30 cellular contexts compared by ENCODE assay signal in the genomic region with DNA sequence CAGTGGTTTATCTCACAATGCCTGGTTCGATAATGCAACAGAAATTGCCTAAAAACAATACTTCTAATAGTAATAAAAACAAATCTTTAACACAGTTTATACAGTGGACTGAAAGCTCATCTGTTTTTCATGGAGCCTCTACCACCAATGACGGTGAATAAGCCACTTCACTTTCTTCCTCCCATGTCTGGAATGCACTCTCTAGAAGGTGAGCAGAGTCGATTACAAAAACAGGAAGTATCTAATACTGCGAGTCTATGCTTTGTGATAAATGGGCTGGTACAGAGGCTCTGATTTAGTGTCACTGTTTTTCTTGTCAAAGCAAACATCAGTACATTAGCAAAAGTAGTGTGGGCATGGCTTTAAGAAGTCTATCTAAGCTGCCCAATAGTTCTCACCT.
DNase-seq lines count a peak whose midpoint lies in the region; ATAC-seq and TF ChIP-seq lines count a peak whose summit lies in the region.
"Had no signal": no experiment of that assay in that cellular context is flagged by ENCODE, and none has a peak within 500 bp of the region (broad histone marks: within the 10 kb centered on the region; RNA-seq: fewer than 3 reads in every experiment).

No MANE protein-coding gene starts in this region.

- no peaks in the 10 kb centered on the region for H3K9me3 ChIP-seq in left lung
- H3K9me3 ChIP-seq: ovary had no signal

- H3K9me3 Mint-ChIP-seq in WTC11: no peaks in the 10 kb centered on the region
- H3K9me3 Mint-ChIP-seq: activated naive CD8-positive, alpha-beta T cell treated with anti-CD3 and anti-CD28 coated beads, Interleukin-2, amount 50 U/mL, for 24 hours; H9; nephron progenitor cell; stimulated activated naive CD8-positive, alpha-beta T cell treated with anti-CD3 and anti-CD28 coated beads, Interleukin-15, amount 100 ng/mL, for 72 hours had no signal

- no peak overlapping the region for H3K4me3 Mint-ChIP-seq in WTC11
- H3K4me3 Mint-ChIP-seq: activated naive CD8-positive, alpha-beta T cell treated with anti-CD3 and anti-CD28 coated beads, Interleukin-2, amount 50 U/mL, for 24 hours; H9; nephron progenitor cell; stimulated activated naive CD8-positive, alpha-beta T cell treated with anti-CD3 and anti-CD28 coated beads, Interleukin-15, amount 100 ng/mL, for 72 hours; T-helper 17 cell had no signal

- intact Hi-C loops in left lung (cut with DNase I): no loop called here

- H3K4me3 ChIP-seq in left lung: no peak overlapping the region
- H3K4me3 ChIP-seq: ovary, SK-N-MC had no signal

- H3K36me3 Mint-ChIP-seq in WTC11: no peaks in the 10 kb centered on the region

- in situ Hi-C loops in KBM-7 (cut with MboI; ENCODE audit: low pct_unique_long_range_greater_than_20kb, low sequenced_read_pairs) (no loop called here), SK-MEL-5 (cut with HindIII; ENCODE audit: low pct_unique_long_range_greater_than_20kb, low sequenced_read_pairs) (no loop called here)

- peak; percentile 54 for DNase-seq in DMS53 (lab: John Stamatoyannopoulos, UW)
- peak; percentile 1 for DNase-seq in KBM-7
- DNase-seq in SK-MEL-5 (ENCODE audit: low read depth, low spot score): peak; percentile 54
- DNase-seq in left lung: no peak
- DNase-seq in WTC11 (ENCODE audit: low spot score): no peak
- no peak for DNase-seq in activated gamma-delta T cell treated with Interleukin-2 at 50 U/mL for 16 hours
- DNase-seq: ACHN; activated CD4-positive, alpha-beta T cell treated with anti-CD3 and anti-CD28 coated beads for 4 hours; activated gamma-delta T cell; activated naive CD8-positive, alpha-beta T cell treated with anti-CD3 and anti-CD28 coated beads, Interleukin-2, amount 50 U/mL, for 24 hours; activated T-cell treated with anti-CD3 and anti-CD28 coated beads, Interleukin-2, amount 50 U/mL, for 1 hour; cerebellar nuclear complex; DMS79 treated with DMSO at 0.1 percent for 48 hours; H9; head of caudate nucleus; kidney glomerular epithelial cell; mammary epithelial cell; NCI-H1048; NCI-H1694 treated with DMSO at 0.1 percent for 48 hours; NCI-H526 treated with DMSO at 0.1 percent for 48 hours; nephron progenitor cell; ovary; small intestine; stimulated activated CD4-positive, alpha-beta T cell treated with anti-CD3 and anti-CD28 coated beads, Interleukin-1b, Interleukin-23, amount 100 ng/mL, for 48 hours; stimulated activated CD8-positive, alpha-beta memory T cell treated with anti-CD3 and anti-CD28 coated beads, Interleukin-4, amount 100 ng/mL, for 48 hours; stimulated activated naive CD8-positive, alpha-beta T cell treated with anti-CD3 and anti-CD28 coated beads, Interleukin-15, amount 100 ng/mL, for 72 hours; T-helper 17 cell had no signal

- POLR2A ChIA-PET in WTC11 (lab: Charles Lee): no interaction called here

- ATAC-seq in left lung (peak; percentile 81), WTC11 (no peak), HG03097 (IDR thresholded peaks at IDR 0.05; ENCODE audit: low FRiP score, unreplicated experiment) (no peak)
- ATAC-seq: activated naive CD8-positive, alpha-beta T cell treated with anti-CD3 and anti-CD28 coated beads, Interleukin-2, amount 50 U/mL, for 24 hours; stimulated activated naive CD8-positive, alpha-beta T cell treated with anti-CD3 and anti-CD28 coated beads, Interleukin-15, amount 100 ng/mL, for 72 hours; T-helper 17 cell had no signal

- no peak overlapping the region for H3K27ac ChIP-seq in left lung
- H3K27ac ChIP-seq: epithelial cell of prostate, ovary, SK-N-MC had no signal

- TF ChIP-seq CTCF in left lung (IDR thresholded peaks at IDR 0.05) (no peak), WTC11 (IDR thresholded peaks at IDR 0.05) (no peak)

- H3K27me3 ChIP-seq in left lung: no peaks in the 10 kb centered on the region
- H3K27me3 ChIP-seq: ovary had no signal

- no peaks in the 10 kb centered on the region for H3K36me3 ChIP-seq in left lung
- H3K36me3 ChIP-seq: ovary had no signal

- CTCF ChIA-PET in WTC11 (lab: Charles Lee): no interaction called here

- H3K4me1 ChIP-seq in left lung: no peaks in the 10 kb centered on the region

- H3K27me3 Mint-ChIP-seq in WTC11 (ENCODE audit: low read depth): no peaks in the 10 kb centered on the region
- H3K27me3 Mint-ChIP-seq: activated naive CD8-positive, alpha-beta T cell treated with anti-CD3 and anti-CD28 coated beads, Interleukin-2, amount 50 U/mL, for 24 hours; stimulated activated naive CD8-positive, alpha-beta T cell treated with anti-CD3 and anti-CD28 coated beads, Interleukin-15, amount 100 ng/mL, for 72 hours; T-helper 17 cell had no signal

- H3K27ac Mint-ChIP-seq in WTC11: no peak overlapping the region
- H3K27ac Mint-ChIP-seq: activated naive CD8-positive, alpha-beta T cell treated with anti-CD3 and anti-CD28 coated beads, Interleukin-2, amount 50 U/mL, for 24 hours; H9; nephron progenitor cell; stimulated activated naive CD8-positive, alpha-beta T cell treated with anti-CD3 and anti-CD28 coated beads, Interleukin-15, amount 100 ng/mL, for 72 hours; T-helper 17 cell had no signal

- H3K4me1 Mint-ChIP-seq in WTC11: no peaks in the 10 kb centered on the region
- H3K4me1 Mint-ChIP-seq: activated naive CD8-positive, alpha-beta T cell treated with anti-CD3 and anti-CD28 coated beads, Interleukin-2, amount 50 U/mL, for 24 hours; H9; stimulated activated naive CD8-positive, alpha-beta T cell treated with anti-CD3 and anti-CD28 coated beads, Interleukin-15, amount 100 ng/mL, for 72 hours; T-helper 17 cell had no signal

TF ChIP-seq in WTC11, 78 proteins besides CTCF, POLR2A, EP300 and RAD21 (continues in another document):
- TF ChIP-seq IRF2 (CRISPR knock-in tag; IDR thresholded peaks at IDR 0.05; ENCODE audit: borderline replicate concordance, low read depth) (no peak), FOXJ3 (CRISPR knock-in tag; IDR thresholded peaks at IDR 0.05; ENCODE audit: borderline replicate concordance) (no peak), ZNF416 (CRISPR knock-in tag; IDR thresholded peaks at IDR 0.05) (no peak), TEAD4 (CRISPR knock-in tag; IDR thresholded peaks at IDR 0.05) (no peak), EMX1 (CRISPR knock-in tag; IDR thresholded peaks at IDR 0.05) (no peak)
- TF ChIP-seq, protein P1, sequence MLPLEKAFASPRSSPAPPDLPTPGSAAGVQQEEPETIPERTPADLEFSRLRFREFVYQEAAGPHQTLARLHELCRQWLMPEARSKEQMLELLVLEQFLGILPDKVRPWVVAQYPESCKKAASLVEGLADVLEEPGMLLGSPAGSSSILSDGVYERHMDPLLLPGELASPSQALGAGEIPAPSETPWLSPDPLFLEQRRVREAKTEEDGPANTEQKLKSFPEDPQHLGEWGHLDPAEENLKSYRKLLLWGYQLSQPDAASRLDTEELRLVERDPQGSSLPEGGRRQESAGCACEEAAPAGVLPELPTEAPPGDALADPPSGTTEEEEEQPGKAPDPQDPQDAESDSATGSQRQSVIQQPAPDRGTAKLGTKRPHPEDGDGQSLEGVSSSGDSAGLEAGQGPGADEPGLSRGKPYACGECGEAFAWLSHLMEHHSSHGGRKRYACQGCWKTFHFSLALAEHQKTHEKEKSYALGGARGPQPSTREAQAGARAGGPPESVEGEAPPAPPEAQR (CRISPR knock-in tag; IDR thresholded peaks at IDR 0.05): no peak
- TF ChIP-seq, protein P2, sequence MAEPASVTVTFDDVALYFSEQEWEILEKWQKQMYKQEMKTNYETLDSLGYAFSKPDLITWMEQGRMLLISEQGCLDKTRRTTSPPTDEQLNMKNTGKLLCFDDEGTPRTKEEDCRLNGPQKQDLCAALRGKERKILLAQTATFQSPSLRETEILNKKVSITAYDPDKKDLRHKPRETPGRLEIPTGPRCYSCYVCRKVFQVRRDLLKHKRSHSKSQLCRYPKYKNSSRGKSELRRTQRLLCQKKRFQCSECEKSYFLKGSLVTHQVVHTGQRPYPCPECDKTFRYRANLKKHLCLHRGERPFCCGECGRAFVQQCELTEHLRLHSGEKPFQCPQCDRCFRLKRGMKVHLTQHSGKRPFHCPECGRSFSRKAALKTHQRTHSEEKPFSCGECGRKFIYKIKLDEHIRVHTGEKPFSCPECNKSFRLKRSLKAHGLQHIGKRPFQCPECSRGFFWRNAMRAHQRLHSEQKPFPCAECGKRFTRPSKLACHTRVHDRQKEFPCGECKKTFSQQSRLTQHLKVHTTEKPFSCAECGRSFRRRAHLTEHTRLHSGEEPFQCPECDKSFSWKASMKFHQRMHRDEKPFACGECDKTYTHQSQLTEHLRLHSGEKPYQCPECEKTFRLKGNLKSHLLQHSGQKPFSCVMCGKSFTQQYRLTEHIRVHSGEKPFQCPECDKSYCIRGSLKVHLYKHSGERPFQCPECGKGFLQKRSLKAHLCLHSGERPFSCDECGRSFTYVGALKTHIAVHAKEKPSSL (CRISPR knock-in tag; conservative IDR thresholded peaks at IDR 0.05): no peak
- TF ChIP-seq, protein P3, sequence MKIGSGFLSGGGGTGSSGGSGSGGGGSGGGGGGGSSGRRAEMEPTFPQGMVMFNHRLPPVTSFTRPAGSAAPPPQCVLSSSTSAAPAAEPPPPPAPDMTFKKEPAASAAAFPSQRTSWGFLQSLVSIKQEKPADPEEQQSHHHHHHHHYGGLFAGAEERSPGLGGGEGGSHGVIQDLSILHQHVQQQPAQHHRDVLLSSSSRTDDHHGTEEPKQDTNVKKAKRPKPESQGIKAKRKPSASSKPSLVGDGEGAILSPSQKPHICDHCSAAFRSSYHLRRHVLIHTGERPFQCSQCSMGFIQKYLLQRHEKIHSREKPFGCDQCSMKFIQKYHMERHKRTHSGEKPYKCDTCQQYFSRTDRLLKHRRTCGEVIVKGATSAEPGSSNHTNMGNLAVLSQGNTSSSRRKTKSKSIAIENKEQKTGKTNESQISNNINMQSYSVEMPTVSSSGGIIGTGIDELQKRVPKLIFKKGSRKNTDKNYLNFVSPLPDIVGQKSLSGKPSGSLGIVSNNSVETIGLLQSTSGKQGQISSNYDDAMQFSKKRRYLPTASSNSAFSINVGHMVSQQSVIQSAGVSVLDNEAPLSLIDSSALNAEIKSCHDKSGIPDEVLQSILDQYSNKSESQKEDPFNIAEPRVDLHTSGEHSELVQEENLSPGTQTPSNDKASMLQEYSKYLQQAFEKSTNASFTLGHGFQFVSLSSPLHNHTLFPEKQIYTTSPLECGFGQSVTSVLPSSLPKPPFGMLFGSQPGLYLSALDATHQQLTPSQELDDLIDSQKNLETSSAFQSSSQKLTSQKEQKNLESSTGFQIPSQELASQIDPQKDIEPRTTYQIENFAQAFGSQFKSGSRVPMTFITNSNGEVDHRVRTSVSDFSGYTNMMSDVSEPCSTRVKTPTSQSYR (CRISPR knock-in tag; IDR thresholded peaks at IDR 0.05): no peak
- TF ChIP-seq, protein P4, sequence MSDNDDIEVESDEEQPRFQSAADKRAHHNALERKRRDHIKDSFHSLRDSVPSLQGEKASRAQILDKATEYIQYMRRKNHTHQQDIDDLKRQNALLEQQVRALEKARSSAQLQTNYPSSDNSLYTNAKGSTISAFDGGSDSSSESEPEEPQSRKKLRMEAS (CRISPR knock-in tag; IDR thresholded peaks at IDR 0.05): no peak

Comparison
In these comparisons a context has a peak if more than half of its experiments do, and no peak if none do; other contexts are left out.
1. DNase-seq: peak in DMS53 (single experiment), KBM-7 (single experiment) and SK-MEL-5 (single experiment); none in left lung (0 of 2), WTC11 (single experiment) and activated gamma-delta T cell treated with Interleukin-2 at 50 U/mL for 16 hours (single experiment).